21 cellular contexts compared by ENCODE assay signal in the genomic region with DNA sequence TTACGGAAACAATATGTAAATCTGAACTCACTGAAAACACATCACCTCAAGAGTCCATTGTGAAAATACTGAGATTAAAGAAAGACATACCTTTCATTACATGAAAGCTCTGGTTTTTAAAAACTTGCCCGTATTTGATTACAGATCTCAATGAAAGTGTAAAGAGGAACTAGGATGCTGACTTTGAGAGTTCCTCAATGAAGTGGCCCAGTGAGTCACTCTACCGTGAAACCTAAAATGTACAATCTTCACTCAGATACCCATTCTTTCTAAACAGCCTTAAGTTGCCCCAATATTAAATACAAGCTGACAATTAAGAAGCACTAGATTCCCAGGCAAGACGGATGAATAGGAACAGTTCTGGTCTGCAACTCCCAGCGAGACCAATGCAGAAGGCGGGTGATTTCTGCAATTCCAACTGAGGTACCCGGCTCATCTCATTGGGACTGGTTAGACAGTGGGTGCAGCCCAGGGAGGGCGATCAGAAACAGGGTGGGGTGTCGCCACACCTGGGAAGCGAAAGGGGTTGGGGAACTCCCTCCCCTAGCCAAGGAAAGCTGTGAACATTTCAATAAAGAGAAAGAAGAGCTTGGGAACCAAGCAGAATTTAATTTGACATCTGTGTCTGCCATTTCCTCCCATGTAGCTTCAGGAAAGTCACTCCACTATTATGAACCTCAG. TPM values are rescaled to one million over a fixed set of nuclear protein-coding genes. Genes with fewer than 3 reads are reported as not detected.
DNase-seq lines count a peak whose midpoint lies in the region; ATAC-seq and TF ChIP-seq lines count a peak whose summit lies in the region.
"Had no signal": no experiment of that assay in that cellular context is flagged by ENCODE, and none has a peak within 500 bp of the region (broad histone marks: within the 10 kb centered on the region; RNA-seq: fewer than 3 reads in every experiment).

No MANE protein-coding gene starts in this region.

- H3K27me3 ChIP-seq in WERI-Rb-1 (ENCODE audit: insufficient read depth, low read depth, severe bottlenecking): peaks cover 31% of the 10 kb centered on the region
- H3K27me3 ChIP-seq: MG63 had no signal

- H3K27ac ChIP-seq in WERI-Rb-1: no peak overlapping the region
- H3K27ac ChIP-seq: A549, heart right ventricle had no signal

- no peaks in the 10 kb centered on the region for H3K9me3 Mint-ChIP-seq in activated naive CD4-positive, alpha-beta T cell treated with anti-CD3 and anti-CD28 coated beads, Interleukin-2, amount 50 U/mL, for 72 hours

- H3K36me3 Mint-ChIP-seq in activated naive CD4-positive, alpha-beta T cell treated with anti-CD3 and anti-CD28 coated beads, Interleukin-2, amount 50 U/mL, for 72 hours: no peaks in the 10 kb centered on the region
- H3K36me3 Mint-ChIP-seq: CD8-positive, alpha-beta memory T cell had no signal

- H3K9me3 ChIP-seq in WERI-Rb-1 (ENCODE audit: severe bottlenecking): no peaks in the 10 kb centered on the region
- H3K9me3 ChIP-seq: MG63 had no signal

- no peak overlapping the region for H3K27ac Mint-ChIP-seq in activated naive CD4-positive, alpha-beta T cell treated with anti-CD3 and anti-CD28 coated beads, Interleukin-2, amount 50 U/mL, for 72 hours
- H3K27ac Mint-ChIP-seq: CD8-positive, alpha-beta memory T cell; progenitor cell of endocrine pancreas had no signal

- no peak overlapping the region for H3K4me3 ChIP-seq in GM12865 (ENCODE audit: low read depth, low read length)
- no peak overlapping the region for H3K4me3 ChIP-seq in WERI-Rb-1 (ENCODE audit: low read depth, low read length)
- H3K4me3 ChIP-seq: heart right ventricle, MG63 had no signal

- ATAC-seq in GM19395 (IDR thresholded peaks at IDR 0.05; ENCODE audit: unreplicated experiment): peak; percentile 85
- ATAC-seq in HG02884 (IDR thresholded peaks at IDR 0.05; ENCODE audit: unreplicated experiment): peak; percentile 72
- ATAC-seq in HG03565 (IDR thresholded peaks at IDR 0.05; ENCODE audit: unreplicated experiment): peak; percentile 78
- ATAC-seq in HG03045 (IDR thresholded peaks at IDR 0.05; ENCODE audit: unreplicated experiment): no peak
- no peak for ATAC-seq in activated naive CD4-positive, alpha-beta T cell treated with anti-CD3 and anti-CD28 coated beads, Interleukin-2, amount 50 U/mL, for 72 hours
- ATAC-seq: A549, HCT116, heart right ventricle, Panc1 had no signal

- DNase-seq in GM12865 (ENCODE audit: low read depth): peak; percentile 43
- DNase-seq in WERI-Rb-1: no peak
- DNase-seq in EL: no peak
- no peak for DNase-seq in activated naive CD4-positive, alpha-beta T cell treated with anti-CD3 and anti-CD28 coated beads, Interleukin-2, amount 50 U/mL, for 72 hours (ENCODE audit: low spot score in 2 of 2)
- DNase-seq: activated CD4-positive, alpha-beta T cell treated with anti-CD3 and anti-CD28 coated beads for 48 hours; CD8-positive, alpha-beta memory T cell; erythroblast; heart right ventricle; MG63; stimulated activated CD8-positive, alpha-beta memory T cell treated with anti-CD3 and anti-CD28 coated beads, Interleukin-4, amount 100 ng/mL, for 48 hours; T-helper 2 cell; trophoblast cell had no signal

- H3K36me3 ChIP-seq in WERI-Rb-1: no peaks in the 10 kb centered on the region
- H3K36me3 ChIP-seq: heart right ventricle, MG63 had no signal

- TF ChIP-seq CTCF in GM12865 (IDR thresholded peaks at IDR 0.05; ENCODE audit: insufficient read depth, low read depth, low read length, missing control alignments) (no peak), WERI-Rb-1 (IDR thresholded peaks at IDR 0.05; ENCODE audit: low read depth, low read length) (no peak)

RNA-seq across cellular contexts. Expression of gene OR9G4, which starts 33.8 kb away (rescaled TPM):
- not detected for total RNA-seq in activated naive CD4-positive, alpha-beta T cell treated with anti-CD3 and anti-CD28 coated beads, Interleukin-2, amount 50 U/mL, for 72 hours
- total RNA-seq: CD8-positive, alpha-beta memory T cell; heart right ventricle; myocyte; progenitor cell of endocrine pancreas had no signal

Comparison
In these comparisons a context has a peak if more than half of its experiments do, and no peak if none do; other contexts are left out.
1. ATAC-seq: peak in GM19395 (single experiment), HG02884 (single experiment) and HG03565 (single experiment); none in HG03045 (single experiment) and activated naive CD4-positive, alpha-beta T cell treated with anti-CD3 and anti-CD28 coated beads, Interleukin-2, amount 50 U/mL, for 72 hours (0 of 2).